In the genomic region with DNA sequence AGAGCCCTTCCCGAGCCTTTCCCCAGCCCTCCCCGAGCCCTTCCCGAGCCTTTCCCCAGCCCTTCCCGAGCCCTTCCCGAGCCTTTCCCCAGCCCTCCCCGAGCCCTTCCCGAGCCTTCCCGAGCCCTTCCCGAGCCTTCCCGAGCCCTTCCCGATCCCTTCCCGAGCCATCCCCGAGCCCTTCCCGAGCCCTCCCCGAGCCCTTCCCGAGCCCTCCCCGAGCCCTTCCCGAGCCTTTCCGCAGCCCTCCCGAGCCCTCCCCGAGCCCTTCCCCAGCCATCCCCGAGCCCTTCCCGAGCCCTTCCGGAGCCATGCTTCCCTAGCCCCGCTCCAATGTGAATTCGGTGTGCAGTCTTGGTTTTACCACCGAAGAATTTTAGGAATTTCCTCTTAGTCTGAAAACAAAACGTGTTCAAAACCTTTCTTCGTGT, we compare ENCODE assay signal across 8 cellular contexts. TPM values are rescaled to one million over a fixed set of nuclear protein-coding genes. Genes with fewer than 3 reads are reported as not detected.
DNase-seq lines count a peak whose midpoint lies in the region; ATAC-seq and TF ChIP-seq lines count a peak whose summit lies in the region.
"Not testable (repeated sequence)": the region's sequence is repeated elsewhere in the genome, so short reads cannot be mapped to it uniquely, and the experiment has no call there.

No MANE protein-coding gene starts in this region.

- not testable (repeated sequence) for H3K27me3 ChIP-seq in right cardiac atrium (ENCODE audit: control insufficient read depth, insufficient read depth)

- peak in 1 of 2 donors; percentile 39 for ATAC-seq in right cardiac atrium
- ATAC-seq in natural killer cell treated with Interleukin-12 subunit alpha and Interleukin-12 subunit beta and Interleukin-15 and Interleukin-18, amount 100 ng/mL, for 72 hours, result not testable (repeated sequence)

- peaks cover 18% of the 10 kb centered on the region for H3K27me3 Mint-ChIP-seq in HFFc6 (ENCODE audit: insufficient read depth)
- H3K27me3 Mint-ChIP-seq in activated CD4-positive, alpha-beta T cell treated with anti-CD3 and anti-CD28 coated beads, Interleukin-2, amount 10 ng/mL, durations not matched to agents 7 days and 5 days, result not testable (repeated sequence)
- peaks cover 12 to 27% of the 10 kb centered on the region in 2 donors for H3K27me3 Mint-ChIP-seq in natural killer cell treated with Interleukin-12 subunit alpha and Interleukin-12 subunit beta and Interleukin-15 and Interleukin-18, amount 100 ng/mL, for 72 hours

- POLR2A ChIA-PET in activated CD4-positive, alpha-beta T cell treated with anti-CD3 and anti-CD28 coated beads, Interleukin-2, amount 10 ng/mL, durations not matched to agents 7 days and 5 days (lab: Charles Lee), result not testable (repeated sequence)

- not testable (repeated sequence) for H3K9me3 ChIP-seq in right cardiac atrium (ENCODE audit: control insufficient read depth, low read length)

- H3K27ac ChIP-seq in right cardiac atrium (ENCODE audit: low read length), result not testable (repeated sequence)

- H3K4me1 Mint-ChIP-seq in HFFc6 (ENCODE audit: low read depth), result peaks cover 36% of the 10 kb centered on the region
- H3K4me1 Mint-ChIP-seq in activated CD4-positive, alpha-beta T cell treated with anti-CD3 and anti-CD28 coated beads, Interleukin-2, amount 10 ng/mL, durations not matched to agents 7 days and 5 days, result not testable (repeated sequence)
- H3K4me1 Mint-ChIP-seq in natural killer cell treated with Interleukin-12 subunit alpha and Interleukin-12 subunit beta and Interleukin-15 and Interleukin-18, amount 100 ng/mL, for 72 hours (ENCODE audit: low read depth in 2 of 2), result peaks cover 4 to 10% of the 10 kb centered on the region in 2 donors

- H3K9me3 Mint-ChIP-seq in HFFc6; activated CD4-positive, alpha-beta T cell treated with anti-CD3 and anti-CD28 coated beads, Interleukin-2, amount 10 ng/mL, durations not matched to agents 7 days and 5 days; natural killer cell treated with Interleukin-12 subunit alpha and Interleukin-12 subunit beta and Interleukin-15 and Interleukin-18, amount 100 ng/mL, for 72 hours: not testable (repeated sequence)

- peak; percentile 58 for DNase-seq in Ammon's horn (ENCODE audit: low spot score)
- peak; percentile 52 for DNase-seq in HFFc6
- peak; percentile 68 for DNase-seq in NCI-H2227 (lab: John Stamatoyannopoulos, UW; ENCODE audit: unreplicated experiment)
- DNase-seq in activated CD4-positive, alpha-beta T cell treated with anti-CD3 and anti-CD28 coated beads, Interleukin-2, amount 10 ng/mL, durations not matched to agents 7 days and 5 days, result not testable (repeated sequence)
- peak; percentile 90 for DNase-seq in dermis blood vessel endothelial cell
- peak; percentile 71 to 93 (median 87) for DNase-seq in right cardiac atrium
- peak; percentile 53 for DNase-seq in natural killer cell treated with Interleukin-12 subunit alpha and Interleukin-12 subunit beta and Interleukin-15 and Interleukin-18, amount 100 ng/mL, for 72 hours (ENCODE audit: low spot score)
- DNase-seq in stromal cell of bone marrow (ENCODE audit: low read depth), result peak; percentile 63

- intact Hi-C loops in right cardiac atrium (cut with DNase I), result not testable (repeated sequence)

- H3K4me1 ChIP-seq in right cardiac atrium (ENCODE audit: control insufficient read depth, insufficient read depth, low read length), result not testable (repeated sequence)

- not testable (repeated sequence) for TF ChIP-seq CTCF in HFFc6 (IDR thresholded peaks at IDR 0.05)

- not testable (repeated sequence) for H3K4me3 ChIP-seq in right cardiac atrium (ENCODE audit: low read length)

- not testable (repeated sequence) for H3K36me3 Mint-ChIP-seq in HFFc6 (ENCODE audit: low read depth); activated CD4-positive, alpha-beta T cell treated with anti-CD3 and anti-CD28 coated beads, Interleukin-2, amount 10 ng/mL, durations not matched to agents 7 days and 5 days (ENCODE audit: low read depth); natural killer cell treated with Interleukin-12 subunit alpha and Interleukin-12 subunit beta and Interleukin-15 and Interleukin-18, amount 100 ng/mL, for 72 hours

- WGBS in right cardiac atrium, result 22% methylated on average over 29 of the region's 29 CpGs

- CTCF ChIA-PET in activated CD4-positive, alpha-beta T cell treated with anti-CD3 and anti-CD28 coated beads, Interleukin-2, amount 10 ng/mL, durations not matched to agents 7 days and 5 days (lab: Charles Lee), result not testable (repeated sequence)

- H3K27ac Mint-ChIP-seq in HFFc6, result peak overlapping the region; percentile 56
- peak overlapping the region; percentile 71 for H3K27ac Mint-ChIP-seq in activated CD4-positive, alpha-beta T cell treated with anti-CD3 and anti-CD28 coated beads, Interleukin-2, amount 10 ng/mL, durations not matched to agents 7 days and 5 days
- H3K27ac Mint-ChIP-seq in natural killer cell treated with Interleukin-12 subunit alpha and Interleukin-12 subunit beta and Interleukin-15 and Interleukin-18, amount 100 ng/mL, for 72 hours, result not testable (repeated sequence)

- peak overlapping the region; percentile 75 for H3K4me3 Mint-ChIP-seq in HFFc6
- H3K4me3 Mint-ChIP-seq in activated CD4-positive, alpha-beta T cell treated with anti-CD3 and anti-CD28 coated beads, Interleukin-2, amount 10 ng/mL, durations not matched to agents 7 days and 5 days; natural killer cell treated with Interleukin-12 subunit alpha and Interleukin-12 subunit beta and Interleukin-15 and Interleukin-18, amount 100 ng/mL, for 72 hours: not testable (repeated sequence)

RNA-seq across cellular contexts. Expression of a gene that starts 35.2 kb away (rescaled TPM):
- total RNA-seq in HFFc6 (2021; fragmentation: NEBNext Ultra II Directional; extraction: Animal tissue kit (Norgen Biotek cat#: 25700)), result 10 to 100 TPM; 15.4 to 40.8 (median 17.3) TPM
- 10 to 100 TPM; 10.5 to 10.6 TPM for total RNA-seq in activated CD4-positive, alpha-beta T cell treated with anti-CD3 and anti-CD28 coated beads, Interleukin-2, amount 10 ng/mL, durations not matched to agents 7 days and 5 days
- total RNA-seq in dermis blood vessel endothelial cell (12.8 and 20.8 TPM in 2 replicates), right cardiac atrium (10 to 100 TPM; 17.4 to 21.7 (median 20.3) TPM)
- 19.2 TPM for polyA plus RNA-seq in right cardiac atrium
- total RNA-seq in natural killer cell treated with Interleukin-12 subunit alpha and Interleukin-12 subunit beta and Interleukin-15 and Interleukin-18, amount 100 ng/mL, for 72 hours, result 10 to 100 TPM; 15.2 to 16.6 TPM

RNA-seq across cellular contexts. Expression of a gene that starts 53.4 kb away (rescaled TPM):
- total RNA-seq in HFFc6 (2021; fragmentation: NEBNext Ultra II Directional; extraction: Animal tissue kit (Norgen Biotek cat#: 25700)), result under 1 TPM in 3 of 6 experiments, not detected in 3; 0.16 to 0.38 (median 0.19) TPM
- total RNA-seq in activated CD4-positive, alpha-beta T cell treated with anti-CD3 and anti-CD28 coated beads, Interleukin-2, amount 10 ng/mL, durations not matched to agents 7 days and 5 days, result under 1 TPM; 0.17 to 0.48 TPM
- total RNA-seq in dermis blood vessel endothelial cell (0.19 TPM in 1 of 2 replicates, not detected in the other), right cardiac atrium (under 1 TPM in 2 of 4 donors, not detected in 2; 0.36 to 0.37 TPM)
- polyA plus RNA-seq in right cardiac atrium, result 0.34 TPM
- under 1 TPM in 1 of 2 donors, not detected in 1; 0.88 TPM for total RNA-seq in natural killer cell treated with Interleukin-12 subunit alpha and Interleukin-12 subunit beta and Interleukin-15 and Interleukin-18, amount 100 ng/mL, for 72 hours

RNA-seq across cellular contexts. Expression of a gene that starts 59.8 kb away (rescaled TPM):
- total RNA-seq in HFFc6 (2021; fragmentation: NEBNext Ultra II Directional; extraction: Animal tissue kit (Norgen Biotek cat#: 25700)), result 10 to 100 TPM; 20.9 to 40.3 (median 23.3) TPM
- total RNA-seq in activated CD4-positive, alpha-beta T cell treated with anti-CD3 and anti-CD28 coated beads, Interleukin-2, amount 10 ng/mL, durations not matched to agents 7 days and 5 days, result 10 to 100 TPM; 35.0 to 43.3 TPM
- total RNA-seq in dermis blood vessel endothelial cell, result 14.1 and 19.6 TPM in 2 replicates
- total RNA-seq in right cardiac atrium, result 10 to 100 TPM; 14.7 to 17.4 (median 17.1) TPM
- polyA plus RNA-seq in right cardiac atrium, result 8.5 TPM
- 10 to 100 TPM; 15.7 to 17.5 TPM for total RNA-seq in natural killer cell treated with Interleukin-12 subunit alpha and Interleukin-12 subunit beta and Interleukin-15 and Interleukin-18, amount 100 ng/mL, for 72 hours
